In the genomic region with DNA sequence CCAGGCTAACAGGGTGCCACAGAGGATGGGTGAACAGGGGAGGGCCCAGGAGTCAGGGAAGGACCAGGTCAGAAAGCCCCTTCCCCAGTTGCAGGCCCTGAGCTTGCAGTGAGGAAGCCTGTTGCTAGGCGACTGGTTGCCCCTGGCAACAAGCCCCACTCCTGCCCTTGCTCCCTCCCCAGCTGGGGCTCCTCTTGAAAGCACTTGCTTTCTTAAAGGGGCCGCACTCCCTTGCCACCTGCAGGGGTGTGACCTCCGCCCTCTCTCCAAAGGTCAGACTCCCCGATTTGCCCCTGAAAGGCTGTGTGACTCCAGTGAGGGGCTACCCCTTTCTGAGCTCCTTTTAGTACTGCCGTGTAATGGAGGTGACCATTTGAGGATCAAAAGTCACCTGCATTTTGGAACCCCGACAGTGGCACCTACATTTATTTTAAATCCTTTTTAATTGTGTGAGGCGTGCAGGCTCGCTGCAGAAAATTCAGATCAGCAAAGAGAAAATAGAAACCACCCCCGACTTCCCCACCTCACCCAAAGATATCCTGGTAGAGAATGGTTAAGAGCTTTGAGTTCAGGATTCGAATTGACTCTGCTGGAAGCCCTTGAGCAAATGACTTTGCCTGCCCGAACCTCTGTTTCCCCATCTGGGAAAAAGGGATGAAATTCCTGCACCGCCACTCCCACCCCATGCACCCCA, we compare ENCODE assay signal across 8 cellular contexts. TPM values are rescaled to one million over a fixed set of nuclear protein-coding genes. Genes with fewer than 3 reads are reported as not detected.
A peak's percentile ranks its signal among the peaks of the same experiment; 100 is the strongest.
DNase-seq lines count a peak whose midpoint lies in the region; ATAC-seq and TF ChIP-seq lines count a peak whose summit lies in the region.

No MANE protein-coding gene starts in this region.

- ATAC-seq in activated naive CD4-positive, alpha-beta T cell treated with anti-CD3 and anti-CD28 coated beads, Interleukin-2, amount 50 U/mL, for 72 hours = no peak
- no peak for ATAC-seq in activated naive CD8-positive, alpha-beta T cell treated with anti-CD3 and anti-CD28 coated beads, Interleukin-2, amount 50 U/mL, for 24 hours
- ATAC-seq in HG03175 (IDR thresholded peaks at IDR 0.05; ENCODE audit: unreplicated experiment) = no peak

- peaks cover 10 to 46% of the 10 kb centered on the region in 2 donors for H3K36me3 Mint-ChIP-seq in activated naive CD4-positive, alpha-beta T cell treated with anti-CD3 and anti-CD28 coated beads, Interleukin-2, amount 50 U/mL, for 72 hours
- H3K36me3 Mint-ChIP-seq in activated naive CD8-positive, alpha-beta T cell treated with anti-CD3 and anti-CD28 coated beads, Interleukin-2, amount 50 U/mL, for 24 hours (ENCODE audit: low read depth) = peaks cover 29% of the 10 kb centered on the region
- H3K36me3 Mint-ChIP-seq in osteocyte (ENCODE audit: unreplicated experiment) = no peaks in the 10 kb centered on the region

- no peaks in the 10 kb centered on the region for H3K9me3 ChIP-seq in breast epithelium

- no peak overlapping the region for H3K56ac ChIP-seq in mesendoderm (ENCODE audit: low read length)

- H3K18ac ChIP-seq in mesendoderm (ENCODE audit: low read length) = no peak overlapping the region

- TF ChIP-seq POLR2A in breast epithelium (IDR thresholded peaks at IDR 0.05) = no peak

- intact Hi-C loops in breast epithelium (cut with DNase I; ENCODE audit: low total_unique reads) = loop anchor here (5.0 kb wide), 1 partner anchor 44 kb away; no protein-coding TSS in a partner anchor

- TF ChIP-seq CTCF in osteocyte (IDR thresholded peaks at IDR 0.05) (no peak), breast epithelium (IDR thresholded peaks at IDR 0.05) (no peak)

- H3K27me3 ChIP-seq in mesendoderm (ENCODE audit: insufficient read depth, low read length, poor library complexity) = no peaks in the 10 kb centered on the region
- no peaks in the 10 kb centered on the region for H3K27me3 ChIP-seq in breast epithelium

- H3K4ac ChIP-seq in mesendoderm (ENCODE audit: low read depth, low read length) = no peak overlapping the region

- H3K36me3 ChIP-seq in mesendoderm (ENCODE audit: control insufficient read depth, insufficient read depth, low read length) (no peaks in the 10 kb centered on the region), breast epithelium (no peaks in the 10 kb centered on the region)

- no peak overlapping the region for H3K4me3 Mint-ChIP-seq in activated naive CD8-positive, alpha-beta T cell treated with anti-CD3 and anti-CD28 coated beads, Interleukin-2, amount 50 U/mL, for 24 hours
- no peak overlapping the region for H3K4me3 Mint-ChIP-seq in osteocyte (ENCODE audit: unreplicated experiment)

- H3K9me3 Mint-ChIP-seq in activated naive CD4-positive, alpha-beta T cell treated with anti-CD3 and anti-CD28 coated beads, Interleukin-2, amount 50 U/mL, for 72 hours = no peaks in the 10 kb centered on the region
- no peaks in the 10 kb centered on the region for H3K9me3 Mint-ChIP-seq in activated naive CD8-positive, alpha-beta T cell treated with anti-CD3 and anti-CD28 coated beads, Interleukin-2, amount 50 U/mL, for 24 hours
- no peaks in the 10 kb centered on the region for H3K9me3 Mint-ChIP-seq in osteocyte (ENCODE audit: unreplicated experiment)

- H3K4me1 Mint-ChIP-seq in activated naive CD8-positive, alpha-beta T cell treated with anti-CD3 and anti-CD28 coated beads, Interleukin-2, amount 50 U/mL, for 24 hours = peaks cover 56% of the 10 kb centered on the region
- H3K4me1 Mint-ChIP-seq in osteocyte (ENCODE audit: unreplicated experiment) = peaks cover 20% of the 10 kb centered on the region

- no peak overlapping the region for H3K27ac ChIP-seq in mesendoderm (ENCODE audit: low read depth, low read length)
- H3K27ac ChIP-seq in breast epithelium = no peak overlapping the region

- no peak overlapping the region for H4K8ac ChIP-seq in mesendoderm (ENCODE audit: low read depth, low read length)

- H2BK120ac ChIP-seq in mesendoderm (ENCODE audit: low read depth, low read length) = no peak overlapping the region

- no peak overlapping the region for H3K23ac ChIP-seq in mesendoderm (ENCODE audit: low read length)

- no peak overlapping the region for H2AK5ac ChIP-seq in mesendoderm (ENCODE audit: low read length)

- H3K27ac Mint-ChIP-seq in activated naive CD4-positive, alpha-beta T cell treated with anti-CD3 and anti-CD28 coated beads, Interleukin-2, amount 50 U/mL, for 72 hours = peak overlapping the region in 1 of 2 donors; percentile 51
- H3K27ac Mint-ChIP-seq in activated naive CD8-positive, alpha-beta T cell treated with anti-CD3 and anti-CD28 coated beads, Interleukin-2, amount 50 U/mL, for 24 hours = no peak overlapping the region
- no peak overlapping the region for H3K27ac Mint-ChIP-seq in osteocyte (ENCODE audit: unreplicated experiment)

- WGBS in mesendoderm (ENCODE audit: extremely low coverage, insufficient coverage, low lambda C conversion rate) = no CpG with 5 or more reads among the region's 12 CpGs

- H4K5ac ChIP-seq in mesendoderm (ENCODE audit: low read length) = no peak overlapping the region

- no peak overlapping the region for H3K4me3 ChIP-seq in mesendoderm (ENCODE audit: low read length)
- no peak overlapping the region for H3K4me3 ChIP-seq in breast epithelium

- H3K79me2 ChIP-seq in mesendoderm (ENCODE audit: control insufficient read depth, insufficient read depth, low read length) = no peaks in the 10 kb centered on the region

- H2BK5ac ChIP-seq in mesendoderm (ENCODE audit: low read length) = no peak overlapping the region

- peak; percentile 26 for DNase-seq in activated naive CD4-positive, alpha-beta T cell treated with Interleukin-2 at 50 U/mL for 16 hours
- no peak for DNase-seq in activated naive CD4-positive, alpha-beta T cell treated with anti-CD3 and anti-CD28 coated beads, Interleukin-2, amount 50 U/mL, for 72 hours (ENCODE audit: low spot score in 2 of 2)
- DNase-seq in NCI-H2171 treated with DMSO at 0.1 percent for 48 hours (lab: John Stamatoyannopoulos, UW) (peak; percentile 75), mesendoderm (peak; percentile 86), osteocyte (ENCODE audit: extremely low spot score, unreplicated experiment) (no peak), breast epithelium (ENCODE audit: low spot score in 2 of 2) (no peak)
- DNase-seq in activated naive CD8-positive, alpha-beta T cell treated with anti-CD3 and anti-CD28 coated beads, Interleukin-2, amount 50 U/mL, for 24 hours = peak; percentile 54

- H3K27me3 Mint-ChIP-seq in activated naive CD8-positive, alpha-beta T cell treated with anti-CD3 and anti-CD28 coated beads, Interleukin-2, amount 50 U/mL, for 24 hours = no peaks in the 10 kb centered on the region
- no peaks in the 10 kb centered on the region for H3K27me3 Mint-ChIP-seq in osteocyte (ENCODE audit: unreplicated experiment)

- H2BK15ac ChIP-seq in mesendoderm (replicated peaks; ENCODE audit: low read depth) = no peak overlapping the region

- H3K79me1 ChIP-seq in mesendoderm (ENCODE audit: low read length) = no peaks in the 10 kb centered on the region

- H3K4me1 ChIP-seq in mesendoderm (ENCODE audit: control insufficient read depth, low read depth, low read length) (no peaks in the 10 kb centered on the region), breast epithelium (no peaks in the 10 kb centered on the region)

- no peak overlapping the region for H3K9ac ChIP-seq in mesendoderm (ENCODE audit: low read length)

- H3K4me2 ChIP-seq in mesendoderm (ENCODE audit: low read length) = no peak overlapping the region

RNA-seq across cellular contexts. Expression of gene FCHO1, which starts 4.8 kb away (rescaled TPM):
- total RNA-seq in activated naive CD4-positive, alpha-beta T cell treated with anti-CD3 and anti-CD28 coated beads, Interleukin-2, amount 50 U/mL, for 72 hours = 10 to 100 TPM; 62.0 to 81.4 TPM
- polyA plus RNA-seq in mesendoderm (2013, experiment 1 of 2) = 11.5 TPM
- 11.3 TPM for polyA plus RNA-seq in mesendoderm (2013, experiment 2 of 2)
- total RNA-seq in osteocyte (0.56 and 1.0 TPM in 2 replicates), breast epithelium (1 to 10 TPM; 1.6 to 5.3 (median 2.9) TPM)

RNA-seq across cellular contexts. Expression of gene MAP1S, which starts 36.8 kb away (rescaled TPM):
- total RNA-seq in activated naive CD4-positive, alpha-beta T cell treated with anti-CD3 and anti-CD28 coated beads, Interleukin-2, amount 50 U/mL, for 72 hours = 10 to 100 TPM; 57.8 to 65.8 TPM
- polyA plus RNA-seq in mesendoderm (2013, experiment 1 of 2) = 51.4 TPM
- 54.7 TPM for polyA plus RNA-seq in mesendoderm (2013, experiment 2 of 2)
- total RNA-seq in osteocyte = 56.5 and 63.1 TPM in 2 replicates
- total RNA-seq in breast epithelium = 10 to 100 TPM; 11.2 to 17.4 (median 15.4) TPM

RNA-seq across cellular contexts. Expression of gene B3GNT3, which starts 38.8 kb away (rescaled TPM):
- under 1 TPM; 0.30 to 0.41 TPM for total RNA-seq in activated naive CD4-positive, alpha-beta T cell treated with anti-CD3 and anti-CD28 coated beads, Interleukin-2, amount 50 U/mL, for 72 hours
- 0.29 TPM for polyA plus RNA-seq in mesendoderm (2013, experiment 1 of 2)
- polyA plus RNA-seq in mesendoderm (2013, experiment 2 of 2) = 0.24 TPM
- total RNA-seq in osteocyte = not detected in 2 replicates
- total RNA-seq in breast epithelium = 1 to 10 TPM in 2 of 3 donors, under 1 TPM in 1; 0.32 to 6.9 (median 2.0) TPM

Comparison
In these comparisons a context has a peak if more than half of its experiments do, and no peak if none do; other contexts are left out.
1. DNase-seq: peak in activated naive CD4-positive, alpha-beta T cell treated with Interleukin-2 at 50 U/mL for 16 hours (single experiment), NCI-H2171 treated with DMSO at 0.1 percent for 48 hours (single experiment), activated naive CD8-positive, alpha-beta T cell treated with anti-CD3 and anti-CD28 coated beads, Interleukin-2, amount 50 U/mL, for 24 hours (single experiment) and mesendoderm (single experiment); none in activated naive CD4-positive, alpha-beta T cell treated with anti-CD3 and anti-CD28 coated beads, Interleukin-2, amount 50 U/mL, for 72 hours (0 of 2), osteocyte (single experiment) and breast epithelium (0 of 2).
2. RNA of gene FCHO1, which starts 4.8 kb away (total RNA-seq): 62.0 to 81.4 TPM in activated naive CD4-positive, alpha-beta T cell treated with anti-CD3 and anti-CD28 coated beads, Interleukin-2, amount 50 U/mL, for 72 hours; 1.6 to 5.3 TPM in breast epithelium and 0.56 to 1.0 TPM in osteocyte; every median in the first group is over 10 times any median in the second.